1 cellular context compared by ENCODE assay signal in the genomic region with DNA sequence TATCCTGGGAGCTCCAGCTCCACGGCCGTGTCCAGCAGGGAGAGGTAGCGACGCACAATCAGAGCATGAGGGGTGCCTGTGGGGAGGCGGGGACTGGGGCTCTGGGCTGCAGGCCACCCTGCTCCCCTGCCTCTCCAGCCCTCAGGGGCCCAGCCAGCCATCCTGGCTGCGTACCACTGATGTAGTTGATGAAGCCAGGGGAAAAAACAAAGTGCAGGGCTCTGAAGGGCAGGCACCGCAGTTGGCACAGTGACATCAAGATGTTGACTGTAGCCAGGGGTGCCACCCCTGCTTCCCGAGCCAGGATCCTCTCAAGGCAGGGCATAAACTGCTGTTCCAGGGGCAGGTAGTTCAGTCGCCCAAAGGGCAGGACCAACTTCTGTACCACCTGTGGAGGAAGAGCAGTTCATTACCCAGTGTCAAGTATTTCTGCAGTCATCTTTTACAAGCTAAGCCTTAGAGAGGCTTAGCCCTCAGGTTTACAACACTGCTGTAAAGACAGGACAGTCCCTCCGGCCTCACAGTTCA.
TF ChIP-seq lines count a peak whose summit lies in the region.

No MANE protein-coding gene starts in this region.

TF ChIP-seq in K562, 482 proteins besides CTCF, POLR2A, EP300 and RAD21 (continues in another document):
- TF ChIP-seq FOXJ2 (tag; IDR thresholded peaks at IDR 0.05) = no peak
- TF ChIP-seq, protein P1, sequence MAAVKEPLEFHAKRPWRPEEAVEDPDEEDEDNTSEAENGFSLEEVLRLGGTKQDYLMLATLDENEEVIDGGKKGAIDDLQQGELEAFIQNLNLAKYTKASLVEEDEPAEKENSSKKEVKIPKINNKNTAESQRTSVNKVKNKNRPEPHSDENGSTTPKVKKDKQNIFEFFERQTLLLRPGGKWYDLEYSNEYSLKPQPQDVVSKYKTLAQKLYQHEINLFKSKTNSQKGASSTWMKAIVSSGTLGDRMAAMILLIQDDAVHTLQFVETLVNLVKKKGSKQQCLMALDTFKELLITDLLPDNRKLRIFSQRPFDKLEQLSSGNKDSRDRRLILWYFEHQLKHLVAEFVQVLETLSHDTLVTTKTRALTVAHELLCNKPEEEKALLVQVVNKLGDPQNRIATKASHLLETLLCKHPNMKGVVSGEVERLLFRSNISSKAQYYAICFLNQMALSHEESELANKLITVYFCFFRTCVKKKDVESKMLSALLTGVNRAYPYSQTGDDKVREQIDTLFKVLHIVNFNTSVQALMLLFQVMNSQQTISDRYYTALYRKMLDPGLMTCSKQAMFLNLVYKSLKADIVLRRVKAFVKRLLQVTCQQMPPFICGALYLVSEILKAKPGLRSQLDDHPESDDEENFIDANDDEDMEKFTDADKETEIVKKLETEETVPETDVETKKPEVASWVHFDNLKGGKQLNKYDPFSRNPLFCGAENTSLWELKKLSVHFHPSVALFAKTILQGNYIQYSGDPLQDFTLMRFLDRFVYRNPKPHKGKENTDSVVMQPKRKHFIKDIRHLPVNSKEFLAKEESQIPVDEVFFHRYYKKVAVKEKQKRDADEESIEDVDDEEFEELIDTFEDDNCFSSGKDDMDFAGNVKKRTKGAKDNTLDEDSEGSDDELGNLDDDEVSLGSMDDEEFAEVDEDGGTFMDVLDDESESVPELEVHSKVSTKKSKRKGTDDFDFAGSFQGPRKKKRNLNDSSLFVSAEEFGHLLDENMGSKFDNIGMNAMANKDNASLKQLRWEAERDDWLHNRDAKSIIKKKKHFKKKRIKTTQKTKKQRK (IDR thresholded peaks at IDR 0.05; ENCODE audit: borderline replicate concordance, low read depth, low read length) = no peak
- no peak for TF ChIP-seq ELF1 (tag; IDR thresholded peaks at IDR 0.05)
- no peak for TF ChIP-seq HLTF (IDR thresholded peaks at IDR 0.05)
- TF ChIP-seq TFE3 (CRISPR knock-in tag; IDR thresholded peaks at IDR 0.05) = peak; percentile 65
- TF ChIP-seq TRIM24 (IDR thresholded peaks at IDR 0.05) = no peak
- TF ChIP-seq POLR2G (IDR thresholded peaks at IDR 0.05; ENCODE audit: low read depth, low read length) = peak; percentile 6; the same call in 1 of the 2 replicates
- no peak for TF ChIP-seq SNRNP70 (optimal IDR thresholded peaks at IDR 0.05; ENCODE audit: low read depth, low read length)
- no peak for TF ChIP-seq SRSF3 (IDR thresholded peaks at IDR 0.05; ENCODE audit: insufficient read depth, low read length)
- no peak for TF ChIP-seq DMBX1 (CRISPR knock-in tag; IDR thresholded peaks at IDR 0.05; ENCODE audit: borderline replicate concordance)
- no peak for TF ChIP-seq HNRNPLL (IDR thresholded peaks at IDR 0.05; ENCODE audit: low read depth, low read length, poor library complexity, severe bottlenecking)
- no peak for TF ChIP-seq RCOR1 (IDR thresholded peaks at IDR 0.05; ENCODE audit: borderline replicate concordance in 1 of 2, low read depth in 2 of 2, low read length in 2 of 2)
- no peak for TF ChIP-seq PHB (CRISPR knock-in tag; IDR thresholded peaks at IDR 0.05)
- peak; percentile 19 for TF ChIP-seq SUPT5H (IDR thresholded peaks at IDR 0.05)
- TF ChIP-seq AFF4 (CRISPR knock-in tag; IDR thresholded peaks at IDR 0.05) = no peak
- no peak for TF ChIP-seq CEBPG (CRISPR knock-in tag; IDR thresholded peaks at IDR 0.05)
- TF ChIP-seq CEBPG (tag; conservative IDR thresholded peaks at IDR 0.05 in 1 of 2, IDR thresholded peaks at IDR 0.05 in 1 of 2) = no peak
- TF ChIP-seq, protein P2, sequence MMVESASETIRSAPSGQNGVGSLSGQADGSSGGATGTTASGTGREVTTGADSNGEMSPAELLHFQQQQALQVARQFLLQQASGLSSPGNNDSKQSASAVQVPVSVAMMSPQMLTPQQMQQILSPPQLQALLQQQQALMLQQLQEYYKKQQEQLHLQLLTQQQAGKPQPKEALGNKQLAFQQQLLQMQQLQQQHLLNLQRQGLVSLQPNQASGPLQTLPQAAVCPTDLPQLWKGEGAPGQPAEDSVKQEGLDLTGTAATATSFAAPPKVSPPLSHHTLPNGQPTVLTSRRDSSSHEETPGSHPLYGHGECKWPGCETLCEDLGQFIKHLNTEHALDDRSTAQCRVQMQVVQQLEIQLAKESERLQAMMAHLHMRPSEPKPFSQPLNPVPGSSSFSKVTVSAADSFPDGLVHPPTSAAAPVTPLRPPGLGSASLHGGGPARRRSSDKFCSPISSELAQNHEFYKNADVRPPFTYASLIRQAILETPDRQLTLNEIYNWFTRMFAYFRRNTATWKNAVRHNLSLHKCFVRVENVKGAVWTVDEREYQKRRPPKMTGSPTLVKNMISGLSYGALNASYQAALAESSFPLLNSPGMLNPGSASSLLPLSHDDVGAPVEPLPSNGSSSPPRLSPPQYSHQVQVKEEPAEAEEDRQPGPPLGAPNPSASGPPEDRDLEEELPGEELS (CRISPR knock-in tag; IDR thresholded peaks at IDR 0.05; ENCODE audit: borderline replicate concordance) = 0 out of 2 replicates have a peak, but pooled peaks have one; percentile 29
- TF ChIP-seq ZNF212 (CRISPR knock-in tag; IDR thresholded peaks at IDR 0.05) = no peak
- TF ChIP-seq, protein P3, sequence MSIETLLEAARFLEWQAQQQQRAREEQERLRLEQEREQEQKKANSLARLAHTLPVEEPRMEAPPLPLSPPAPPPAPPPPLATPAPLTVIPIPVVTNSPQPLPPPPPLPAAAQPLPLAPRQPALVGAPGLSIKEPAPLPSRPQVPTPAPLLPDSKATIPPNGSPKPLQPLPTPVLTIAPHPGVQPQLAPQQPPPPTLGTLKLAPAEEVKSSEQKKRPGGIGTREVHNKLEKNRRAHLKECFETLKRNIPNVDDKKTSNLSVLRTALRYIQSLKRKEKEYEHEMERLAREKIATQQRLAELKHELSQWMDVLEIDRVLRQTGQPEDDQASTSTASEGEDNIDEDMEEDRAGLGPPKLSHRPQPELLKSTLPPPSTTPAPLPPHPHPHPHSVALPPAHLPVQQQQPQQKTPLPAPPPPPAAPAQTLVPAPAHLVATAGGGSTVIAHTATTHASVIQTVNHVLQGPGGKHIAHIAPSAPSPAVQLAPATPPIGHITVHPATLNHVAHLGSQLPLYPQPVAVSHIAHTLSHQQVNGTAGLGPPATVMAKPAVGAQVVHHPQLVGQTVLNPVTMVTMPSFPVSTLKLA (conservative IDR thresholded peaks at IDR 0.05) = no peak
- no peak for TF ChIP-seq GATA2 (CRISPR knock-in tag; IDR thresholded peaks at IDR 0.05)
- TF ChIP-seq MIER1 (IDR thresholded peaks at IDR 0.05; ENCODE audit: low read depth) = no peak
- TF ChIP-seq, protein P4, sequence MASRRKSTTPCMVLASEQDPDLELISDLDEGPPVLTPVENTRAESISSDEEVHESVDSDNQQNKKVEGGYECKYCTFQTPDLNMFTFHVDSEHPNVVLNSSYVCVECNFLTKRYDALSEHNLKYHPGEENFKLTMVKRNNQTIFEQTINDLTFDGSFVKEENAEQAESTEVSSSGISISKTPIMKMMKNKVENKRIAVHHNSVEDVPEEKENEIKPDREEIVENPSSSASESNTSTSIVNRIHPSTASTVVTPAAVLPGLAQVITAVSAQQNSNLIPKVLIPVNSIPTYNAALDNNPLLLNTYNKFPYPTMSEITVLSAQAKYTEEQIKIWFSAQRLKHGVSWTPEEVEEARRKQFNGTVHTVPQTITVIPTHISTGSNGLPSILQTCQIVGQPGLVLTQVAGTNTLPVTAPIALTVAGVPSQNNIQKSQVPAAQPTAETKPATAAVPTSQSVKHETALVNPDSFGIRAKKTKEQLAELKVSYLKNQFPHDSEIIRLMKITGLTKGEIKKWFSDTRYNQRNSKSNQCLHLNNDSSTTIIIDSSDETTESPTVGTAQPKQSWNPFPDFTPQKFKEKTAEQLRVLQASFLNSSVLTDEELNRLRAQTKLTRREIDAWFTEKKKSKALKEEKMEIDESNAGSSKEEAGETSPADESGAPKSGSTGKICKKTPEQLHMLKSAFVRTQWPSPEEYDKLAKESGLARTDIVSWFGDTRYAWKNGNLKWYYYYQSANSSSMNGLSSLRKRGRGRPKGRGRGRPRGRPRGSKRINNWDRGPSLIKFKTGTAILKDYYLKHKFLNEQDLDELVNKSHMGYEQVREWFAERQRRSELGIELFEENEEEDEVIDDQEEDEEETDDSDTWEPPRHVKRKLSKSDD (conservative IDR thresholded peaks at IDR 0.05; ENCODE audit: low read length) = no peak
- TF ChIP-seq YBX1 (IDR thresholded peaks at IDR 0.05) = no peak
- TF ChIP-seq ZNF707 (CRISPR knock-in tag; conservative IDR thresholded peaks at IDR 0.05) = no peak
- no peak for TF ChIP-seq RBM14 (IDR thresholded peaks at IDR 0.05; ENCODE audit: borderline replicate concordance, insufficient read depth, low read depth, low read length)
- TF ChIP-seq, protein P5, sequence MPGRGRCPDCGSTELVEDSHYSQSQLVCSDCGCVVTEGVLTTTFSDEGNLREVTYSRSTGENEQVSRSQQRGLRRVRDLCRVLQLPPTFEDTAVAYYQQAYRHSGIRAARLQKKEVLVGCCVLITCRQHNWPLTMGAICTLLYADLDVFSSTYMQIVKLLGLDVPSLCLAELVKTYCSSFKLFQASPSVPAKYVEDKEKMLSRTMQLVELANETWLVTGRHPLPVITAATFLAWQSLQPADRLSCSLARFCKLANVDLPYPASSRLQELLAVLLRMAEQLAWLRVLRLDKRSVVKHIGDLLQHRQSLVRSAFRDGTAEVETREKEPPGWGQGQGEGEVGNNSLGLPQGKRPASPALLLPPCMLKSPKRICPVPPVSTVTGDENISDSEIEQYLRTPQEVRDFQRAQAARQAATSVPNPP (IDR thresholded peaks at IDR 0.05; ENCODE audit: borderline replicate concordance, insufficient read depth, insufficient read length) = no peak
- TF ChIP-seq ZNF830 (CRISPR knock-in tag; IDR thresholded peaks at IDR 0.05) = no peak
- TF ChIP-seq TAF15 (IDR thresholded peaks at IDR 0.05; ENCODE audit: low read depth, low read length) = no peak
- TF ChIP-seq SRF (CRISPR knock-in tag; IDR thresholded peaks at IDR 0.05) = no peak
- TF ChIP-seq TAL1 (IDR thresholded peaks at IDR 0.05) = no peak
- TF ChIP-seq ZFP30 (CRISPR knock-in tag; IDR thresholded peaks at IDR 0.05; ENCODE audit: borderline replicate concordance) = no peak
- no peak for TF ChIP-seq FIP1L1 (IDR thresholded peaks at IDR 0.05; ENCODE audit: low read depth, low read length, poor library complexity, severe bottlenecking)
- TF ChIP-seq, protein P6, sequence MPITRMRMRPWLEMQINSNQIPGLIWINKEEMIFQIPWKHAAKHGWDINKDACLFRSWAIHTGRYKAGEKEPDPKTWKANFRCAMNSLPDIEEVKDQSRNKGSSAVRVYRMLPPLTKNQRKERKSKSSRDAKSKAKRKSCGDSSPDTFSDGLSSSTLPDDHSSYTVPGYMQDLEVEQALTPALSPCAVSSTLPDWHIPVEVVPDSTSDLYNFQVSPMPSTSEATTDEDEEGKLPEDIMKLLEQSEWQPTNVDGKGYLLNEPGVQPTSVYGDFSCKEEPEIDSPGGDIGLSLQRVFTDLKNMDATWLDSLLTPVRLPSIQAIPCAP (CRISPR knock-in tag; IDR thresholded peaks at IDR 0.05; ENCODE audit: borderline replicate concordance) = no peak
- 0 out of 4 replicates have a peak, but pooled peaks of 1 of the 2 experiments have one; percentile 15 for TF ChIP-seq SIN3A (IDR thresholded peaks at IDR 0.05; ENCODE audit: borderline replicate concordance in 2 of 2, control insufficient read depth in 1 of 2, low read depth in 2 of 2, low read length in 2 of 2)
- 0 out of 2 replicates have a peak, but pooled peaks have one; percentile 30 for TF ChIP-seq CTBP1 (IDR thresholded peaks at IDR 0.05; ENCODE audit: borderline replicate concordance)
- TF ChIP-seq, protein P7, sequence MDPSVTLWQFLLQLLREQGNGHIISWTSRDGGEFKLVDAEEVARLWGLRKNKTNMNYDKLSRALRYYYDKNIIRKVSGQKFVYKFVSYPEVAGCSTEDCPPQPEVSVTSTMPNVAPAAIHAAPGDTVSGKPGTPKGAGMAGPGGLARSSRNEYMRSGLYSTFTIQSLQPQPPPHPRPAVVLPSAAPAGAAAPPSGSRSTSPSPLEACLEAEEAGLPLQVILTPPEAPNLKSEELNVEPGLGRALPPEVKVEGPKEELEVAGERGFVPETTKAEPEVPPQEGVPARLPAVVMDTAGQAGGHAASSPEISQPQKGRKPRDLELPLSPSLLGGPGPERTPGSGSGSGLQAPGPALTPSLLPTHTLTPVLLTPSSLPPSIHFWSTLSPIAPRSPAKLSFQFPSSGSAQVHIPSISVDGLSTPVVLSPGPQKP (CRISPR knock-in tag; IDR thresholded peaks at IDR 0.05) = no peak
- TF ChIP-seq ZNF175 (CRISPR knock-in tag; IDR thresholded peaks at IDR 0.05; ENCODE audit: low read depth) = no peak
